25 cellular contexts compared by ENCODE assay signal in the genomic region with DNA sequence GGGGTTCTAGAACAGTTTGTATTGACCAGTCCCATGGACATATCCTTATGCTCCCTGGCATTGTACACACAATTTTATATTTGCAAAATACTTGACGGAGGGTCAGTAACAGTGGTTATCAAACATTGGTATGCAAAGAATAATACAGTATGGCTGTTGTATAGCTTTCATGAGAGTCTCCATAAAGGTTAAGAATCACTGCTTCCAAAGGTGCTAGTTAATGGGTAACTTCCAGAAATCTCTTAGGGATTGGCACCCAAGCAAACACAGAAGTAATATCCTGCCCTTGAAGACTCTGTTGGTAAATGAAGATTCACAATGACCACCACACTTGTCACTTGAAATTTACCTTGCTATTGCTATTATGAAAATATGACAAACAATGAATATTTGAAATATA.
DNase-seq lines count a peak whose midpoint lies in the region; ATAC-seq, FAIRE-seq and TF ChIP-seq lines count a peak whose summit lies in the region.
"Had no signal": no experiment of that assay in that cellular context is flagged by ENCODE, and none has a peak within 500 bp of the region (broad histone marks: within the 10 kb centered on the region; RNA-seq: fewer than 3 reads in every experiment).

No MANE protein-coding gene starts in this region.

- DNase-seq in kidney tubule cell (ENCODE audit: low spot score) (peak; percentile 20), mucosa of descending colon (no peak), small intestine (peak; percentile 12), NCI-H187 (lab: John Stamatoyannopoulos, UW) (no peak), germinal center (ENCODE audit: low spot score) (no peak)
- DNase-seq: BE2C; C1 segment of cervical spinal cord; CD4-positive, alpha-beta memory T cell; CD4-positive, CD25-positive, alpha-beta regulatory T cell; CD8-positive, alpha-beta memory T cell; COR-L47; DMS 273 treated with DMSO at 0.1 percent for 48 hours; DMS153; DMS53; DMS79; DND-41; EL; GDM1 had no signal

- no peaks in the 10 kb centered on the region for H3K9me3 ChIP-seq in mucosa of descending colon
- no peaks in the 10 kb centered on the region for H3K9me3 ChIP-seq in small intestine (ENCODE audit: control insufficient read depth, low read depth)
- H3K9me3 ChIP-seq: A549, BE2C, BLaER1 had no signal

- peak; percentile 73 for ATAC-seq in mucosa of descending colon
- no peak for ATAC-seq in activated CD4-positive, CD25-positive, alpha-beta regulatory T cell treated with anti-CD3 and anti-CD28 coated beads, Interleukin-2, amount 50 U/mL, for 24 hours
- ATAC-seq: A549, GM12878 had no signal

- H3K4me3 ChIP-seq in mucosa of descending colon, result no peak overlapping the region
- no peak overlapping the region for H3K4me3 ChIP-seq in small intestine (ENCODE audit: low read depth in 1 of 2, low read length in 2 of 2)
- H3K4me3 ChIP-seq: A549, BLaER1, GM12878 had no signal

- H3K36me3 ChIP-seq in mucosa of descending colon (ENCODE audit: low read depth) (no peaks in the 10 kb centered on the region), small intestine (ENCODE audit: control insufficient read depth in 2 of 2, insufficient read depth in 2 of 2, low read length in 2 of 2) (peaks cover 0 to 2% of the 10 kb centered on the region in 2 donors)
- H3K36me3 ChIP-seq: BLaER1 had no signal

- H3K4me1 ChIP-seq in mucosa of descending colon (ENCODE audit: low read depth) (peaks cover 5% of the 10 kb centered on the region), small intestine (ENCODE audit: control insufficient read depth in 2 of 2, insufficient read depth in 1 of 2, low read depth in 1 of 2, low read length in 1 of 2) (no peaks in the 10 kb centered on the region)

- no peak overlapping the region for H3K27ac ChIP-seq in small intestine (ENCODE audit: low read depth in 1 of 2, low read length in 1 of 2)
- H3K27ac ChIP-seq: 22Rv1, A549, BLaER1 had no signal

- WGBS in small intestine, 3 donors, result 66 to 86% (median 81%) methylated on average over 1 of the region's 1 CpG

- intact Hi-C loops in mucosa of descending colon (cut with DNase I, micrococcal nuclease), result no loop called here

- FAIRE-seq in small intestine (lab: Jason Lieb, UNC), result no peak
- FAIRE-seq: A549, GM12878, GM12892, GM18507 had no signal

- TF ChIP-seq CTCF in mucosa of descending colon (IDR thresholded peaks at IDR 0.05), result no peak

- H3K27me3 ChIP-seq in small intestine (ENCODE audit: control insufficient read depth in 2 of 2, insufficient read depth in 2 of 2, low read length in 2 of 2), result no peaks in the 10 kb centered on the region
- H3K27me3 ChIP-seq: BE2C, BLaER1 had no signal

Comparison
In these comparisons a context has a peak if more than half of its experiments do, and no peak if none do; other contexts are left out.
1. DNase-seq: peak in kidney tubule cell (single experiment) and small intestine (single experiment); none in mucosa of descending colon (0 of 3), NCI-H187 (0 of 2) and germinal center (single experiment).